Comparison of ENCODE assay signal across 11 cellular contexts in the genomic region with DNA sequence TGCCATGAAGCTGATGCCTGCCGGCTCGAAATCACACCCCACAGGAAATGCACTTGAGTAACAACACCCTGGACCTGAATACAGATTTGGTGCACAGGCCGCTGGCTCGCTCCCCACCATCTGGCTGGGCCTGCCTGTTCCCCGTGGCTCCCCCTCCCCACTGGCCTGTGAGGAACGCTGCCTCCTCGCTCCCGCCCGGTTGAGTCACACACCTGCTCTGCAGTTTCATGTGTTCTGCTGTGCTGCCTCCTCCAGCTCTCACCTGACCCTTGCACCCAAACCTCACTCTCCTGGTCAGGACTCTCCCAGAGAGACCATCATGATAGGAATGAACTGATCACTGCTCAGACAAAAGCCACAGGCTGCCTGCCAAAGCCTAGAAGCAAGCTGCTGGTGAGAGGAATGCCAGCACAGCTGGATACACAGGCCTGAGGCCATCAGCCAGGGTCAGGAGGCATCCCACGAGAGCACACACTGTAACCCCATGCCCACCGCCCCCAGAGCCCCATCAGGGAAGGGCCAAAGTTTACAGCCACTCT. TPM values are rescaled to one million over a fixed set of nuclear protein-coding genes. Genes with fewer than 3 reads are reported as not detected.
DNase-seq lines count a peak whose midpoint lies in the region; ATAC-seq and TF ChIP-seq lines count a peak whose summit lies in the region.
"Had no signal": no experiment of that assay in that cellular context is flagged by ENCODE, and none has a peak within 500 bp of the region (broad histone marks: within the 10 kb centered on the region; RNA-seq: fewer than 3 reads in every experiment).

No MANE protein-coding gene starts in this region.

- H3K27ac ChIP-seq in HUES6 (ENCODE audit: low read depth, low read length) = no peak overlapping the region
- H3K27ac ChIP-seq: neutrophil, upper lobe of right lung had no signal

- no peaks in the 10 kb centered on the region for H3K27me3 Mint-ChIP-seq in stimulated activated memory B cell treated with anti-CD40 and anti-IgM and Interleukin-4, amounts not matched to agents 10 μg/mL and 1 μg/mL and 100 μg/mL, for 72 hours
- peaks cover 4 to 8% (median 8%) of the 10 kb centered on the region in 3 donors for H3K27me3 Mint-ChIP-seq in immature natural killer cell (ENCODE audit: low read depth in 3 of 3)

- H3K4me1 ChIP-seq in HUES6 (ENCODE audit: control insufficient read depth, insufficient read depth, low read length) = peaks cover 25% of the 10 kb centered on the region

- peaks cover 16% of the 10 kb centered on the region for H3K9me3 ChIP-seq in HUES6 (ENCODE audit: control insufficient read depth, insufficient read depth, low read depth, low read length)
- H3K9me3 ChIP-seq: neutrophil, upper lobe of right lung had no signal

- H3K4me3 Mint-ChIP-seq in stimulated activated memory B cell treated with anti-CD40 and anti-IgM and Interleukin-4, amounts not matched to agents 10 μg/mL and 1 μg/mL and 100 μg/mL, for 72 hours = no peak overlapping the region
- H3K4me3 Mint-ChIP-seq in immature natural killer cell = no peak overlapping the region
- H3K4me3 Mint-ChIP-seq: T-helper 1 cell treated with Interleukin-12 subunit alpha and Interleukin-12 subunit beta and Interleukin-4 antibody, amounts not matched to agents 30 μg/mL and 1 μg/mL, for 36 hours had no signal

- H3K9me3 Mint-ChIP-seq in stimulated activated memory B cell treated with anti-CD40 and anti-IgM and Interleukin-4, amounts not matched to agents 10 μg/mL and 1 μg/mL and 100 μg/mL, for 72 hours = no peaks in the 10 kb centered on the region
- H3K9me3 Mint-ChIP-seq in immature natural killer cell = no peaks in the 10 kb centered on the region
- H3K9me3 Mint-ChIP-seq: T-helper 1 cell treated with Interleukin-12 subunit alpha and Interleukin-12 subunit beta and Interleukin-4 antibody, amounts not matched to agents 30 μg/mL and 1 μg/mL, for 36 hours had no signal

- H3K4me3 ChIP-seq in HUES6 (ENCODE audit: low read depth, low read length) (peak overlapping the region; percentile 27; the same call in 1 of the 2 replicates), kidney epithelial cell (ENCODE audit: low read depth, low read length) (no peak overlapping the region)
- H3K4me3 ChIP-seq: upper lobe of right lung had no signal

- H3K36me3 Mint-ChIP-seq in stimulated activated memory B cell treated with anti-CD40 and anti-IgM and Interleukin-4, amounts not matched to agents 10 μg/mL and 1 μg/mL and 100 μg/mL, for 72 hours = no peaks in the 10 kb centered on the region
- H3K36me3 Mint-ChIP-seq in immature natural killer cell = no peaks in the 10 kb centered on the region

- peaks cover 27% of the 10 kb centered on the region for H3K4me1 Mint-ChIP-seq in stimulated activated memory B cell treated with anti-CD40 and anti-IgM and Interleukin-4, amounts not matched to agents 10 μg/mL and 1 μg/mL and 100 μg/mL, for 72 hours
- peaks cover 16 to 21% of the 10 kb centered on the region in 2 donors for H3K4me1 Mint-ChIP-seq in immature natural killer cell

- H3K36me3 ChIP-seq in HUES6 (ENCODE audit: control insufficient read depth, insufficient read depth, low read length) = peaks cover 4% of the 10 kb centered on the region; the same call in 1 of the 2 replicates
- H3K36me3 ChIP-seq in kidney epithelial cell (ENCODE audit: control insufficient read depth, insufficient read depth, low read length) = no peaks in the 10 kb centered on the region
- H3K36me3 ChIP-seq: neutrophil, upper lobe of right lung had no signal

- no peak overlapping the region for H3K9ac ChIP-seq in HUES6 (ENCODE audit: low read length)

- H3K27me3 ChIP-seq in HUES6 (ENCODE audit: control insufficient read depth, insufficient read depth, low read length) (no peaks in the 10 kb centered on the region), kidney epithelial cell (ENCODE audit: control insufficient read depth, insufficient read depth, low read length) (no peaks in the 10 kb centered on the region)
- H3K27me3 ChIP-seq: neutrophil, upper lobe of right lung had no signal

- DNase-seq in anterior cingulate cortex (lab: John Stamatoyannopoulos, UW) (peak in 37 of 58 donors; percentile 23 to 81 (median 65)), kidney epithelial cell (ENCODE audit: low read depth) (peak; percentile 34), immature natural killer cell (no peak), NCI-H345 (lab: John Stamatoyannopoulos, UW) (no peak), GM13976 (ENCODE audit: low spot score) (no peak)
- DNase-seq in activated CD4-positive, alpha-beta T cell treated with anti-CD3 and anti-CD28 coated beads for 4 hours = no peak
- DNase-seq: upper lobe of right lung had no signal

- in situ Hi-C loops in GM13976 (cut with MboI; ENCODE audit: low sequenced_read_pairs, unreplicated experiment) = no loop called here

- no peak for ATAC-seq in stimulated activated memory B cell treated with anti-CD40 and anti-IgM and Interleukin-4, amounts not matched to agents 10 μg/mL and 1 μg/mL and 100 μg/mL, for 72 hours
- ATAC-seq: upper lobe of right lung had no signal

- TF ChIP-seq CTCF in kidney epithelial cell (IDR thresholded peaks at IDR 0.05; ENCODE audit: insufficient read depth, low read length, poor library complexity, severe bottlenecking) = no peak
- TF ChIP-seq CTCF in GM13976 (IDR thresholded peaks at IDR 0.05; ENCODE audit: borderline replicate concordance, control extremely low read depth, extremely low read depth, insufficient read depth, missing control alignments) = no peak

- H3K27ac Mint-ChIP-seq in stimulated activated memory B cell treated with anti-CD40 and anti-IgM and Interleukin-4, amounts not matched to agents 10 μg/mL and 1 μg/mL and 100 μg/mL, for 72 hours = peak overlapping the region; percentile 17
- H3K27ac Mint-ChIP-seq in immature natural killer cell = no peak overlapping the region
- H3K27ac Mint-ChIP-seq: T-helper 1 cell treated with Interleukin-12 subunit alpha and Interleukin-12 subunit beta and Interleukin-4 antibody, amounts not matched to agents 30 μg/mL and 1 μg/mL, for 36 hours had no signal

RNA-seq across cellular contexts. Expression of gene SIVA1, which starts 3.8 kb away (rescaled TPM):
- 222 and 235 TPM in 2 replicates for total RNA-seq in kidney epithelial cell
- polyA plus RNA-seq in immature natural killer cell = 100 to 1,000 TPM; 155 to 321 (median 203) TPM

RNA-seq across cellular contexts. Expression of gene ADSS1, which starts 25.2 kb away (rescaled TPM):
- total RNA-seq in kidney epithelial cell = 3.4 and 10.3 TPM in 2 replicates
- polyA plus RNA-seq in immature natural killer cell = 1 to 10 TPM in 2 of 3 donors, under 1 TPM in 1; 0.43 to 2.4 (median 1.2) TPM

RNA-seq across cellular contexts. Expression of gene AKT1, which starts 46.4 kb away (rescaled TPM):
- total RNA-seq in kidney epithelial cell = 144 and 159 TPM in 2 replicates
- 10 to 100 TPM; 14.8 to 23.3 (median 21.3) TPM for polyA plus RNA-seq in immature natural killer cell

RNA-seq across cellular contexts. Expression of gene ZBTB42, which starts 51.7 kb away (rescaled TPM):
- total RNA-seq in kidney epithelial cell = 8.4 and 13.8 TPM in 2 replicates
- 1 to 10 TPM in 2 of 3 donors, under 1 TPM in 1; 0.25 to 2.4 (median 2.0) TPM for polyA plus RNA-seq in immature natural killer cell

RNA-seq across cellular contexts. Expression of gene INF2, which starts 59.8 kb away (rescaled TPM):
- 109 and 131 TPM in 2 replicates for total RNA-seq in kidney epithelial cell
- polyA plus RNA-seq in immature natural killer cell = 1 to 10 TPM in 2 of 3 donors, not detected in 1; 1.5 to 2.5 TPM

Comparison
In these comparisons a context has a peak if more than half of its experiments do, and no peak if none do; other contexts are left out.
1. DNase-seq: peak in anterior cingulate cortex (37 of 58) and kidney epithelial cell (single experiment); none in activated CD4-positive, alpha-beta T cell treated with anti-CD3 and anti-CD28 coated beads for 4 hours (0 of 2), immature natural killer cell (0 of 3), NCI-H345 (single experiment) and GM13976 (single experiment).